ENCODE assay signal across 1 cellular context in genomic region chr5:161545701-161546462, GRCh38.
TF ChIP-seq lines count a peak whose summit lies in the region.

No MANE protein-coding gene starts in this region.

TF ChIP-seq in HepG2, 621 proteins besides CTCF, POLR2A, EP300 and RAD21 (continued from another document):
- TF ChIP-seq ZNF275 (CRISPR knock-in tag; IDR thresholded peaks at IDR 0.05; ENCODE audit: borderline replicate concordance) (no peak), TFE3 (CRISPR knock-in tag; IDR thresholded peaks at IDR 0.05) (no peak), FUBP1 (CRISPR knock-in tag; IDR thresholded peaks at IDR 0.05; ENCODE audit: borderline replicate concordance) (no peak)
TF ChIP-seq in HepG2: peak in this region for 0.
